In the genomic region with DNA sequence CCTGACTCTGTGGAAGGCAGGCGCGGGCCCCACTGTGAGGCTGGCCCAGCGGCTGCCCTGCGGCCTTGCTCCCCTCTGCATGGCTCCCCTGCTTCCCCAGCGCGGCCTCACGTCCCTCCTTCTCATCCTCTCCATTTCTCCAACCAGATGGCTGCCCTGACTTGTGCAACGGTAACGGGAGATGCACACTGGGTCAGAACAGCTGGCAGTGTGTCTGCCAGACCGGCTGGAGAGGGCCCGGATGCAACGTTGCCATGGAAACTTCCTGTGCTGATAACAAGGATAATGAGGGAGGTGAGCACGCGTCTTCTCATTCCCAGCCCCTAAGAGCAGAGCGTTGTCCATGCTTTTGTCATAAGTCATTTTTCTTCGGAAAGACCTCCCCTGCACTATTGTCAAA, we compare ENCODE assay signal across 18 cellular contexts.
DNase-seq lines count a peak whose midpoint lies in the region; ATAC-seq and TF ChIP-seq lines count a peak whose summit lies in the region.
"Had no signal": no experiment of that assay in that cellular context is flagged by ENCODE, and none has a peak within 500 bp of the region (broad histone marks: within the 10 kb centered on the region; RNA-seq: fewer than 3 reads in every experiment).

No MANE protein-coding gene starts in this region.

- H3K36me3 ChIP-seq in body of pancreas (replicated peaks in 1 of 2; ENCODE audit: insufficient read depth in 1 of 2, low read depth in 2 of 2) = no peaks in the 10 kb centered on the region
- no peaks in the 10 kb centered on the region for H3K36me3 ChIP-seq in esophagus muscularis mucosa
- H3K36me3 ChIP-seq: transverse colon had no signal

- intact Hi-C loops in body of pancreas (cut with DNase I) = no loop called here
- intact Hi-C loops in esophagus muscularis mucosa (cut with DNase I) = no loop called here

- H3K9me3 Mint-ChIP-seq in stimulated activated effector memory CD8-positive, alpha-beta T cell treated with anti-CD3 and anti-CD28 coated beads, Interleukin-12 subunit alpha, Interleukin-12 subunit beta, amount 100 ng/mL, for 72 hours = no peaks in the 10 kb centered on the region
- H3K9me3 Mint-ChIP-seq: CD4-positive, CD25-positive, alpha-beta regulatory T cell had no signal

- TF ChIP-seq EP300 in esophagus muscularis mucosa (IDR thresholded peaks at IDR 0.05) = no peak

- ATAC-seq in body of pancreas (no peak), HG03439 (IDR thresholded peaks at IDR 0.05; ENCODE audit: unreplicated experiment) (no peak)
- ATAC-seq in stimulated activated effector memory CD8-positive, alpha-beta T cell treated with anti-CD3 and anti-CD28 coated beads, Interleukin-12 subunit alpha, Interleukin-12 subunit beta, amount 100 ng/mL, for 72 hours = peak; percentile 20

- TF ChIP-seq CTCF in body of pancreas (IDR thresholded peaks at IDR 0.05) (no peak), esophagus muscularis mucosa (IDR thresholded peaks at IDR 0.05) (no peak)

- H3K27me3 ChIP-seq in body of pancreas (no peaks in the 10 kb centered on the region), esophagus muscularis mucosa (no peaks in the 10 kb centered on the region)
- H3K27me3 ChIP-seq: transverse colon had no signal

- H3K9me3 ChIP-seq in body of pancreas (no peaks in the 10 kb centered on the region), esophagus muscularis mucosa (no peaks in the 10 kb centered on the region)
- H3K9me3 ChIP-seq: transverse colon had no signal

- no peaks in the 10 kb centered on the region for H3K36me3 Mint-ChIP-seq in stimulated activated effector memory CD8-positive, alpha-beta T cell treated with anti-CD3 and anti-CD28 coated beads, Interleukin-12 subunit alpha, Interleukin-12 subunit beta, amount 100 ng/mL, for 72 hours
- H3K36me3 Mint-ChIP-seq: CD4-positive, CD25-positive, alpha-beta regulatory T cell had no signal

- H3K27ac ChIP-seq in body of pancreas (no peak overlapping the region), esophagus muscularis mucosa (replicated peaks in 1 of 4) (no peak overlapping the region)
- H3K27ac ChIP-seq: KMS-11, parathyroid adenoma had no signal

- H3K4me3 ChIP-seq in body of pancreas (no peak overlapping the region), esophagus muscularis mucosa (no peak overlapping the region)
- H3K4me3 ChIP-seq: smooth muscle cell, transverse colon had no signal

- no peak overlapping the region for H3K4me3 Mint-ChIP-seq in stimulated activated effector memory CD8-positive, alpha-beta T cell treated with anti-CD3 and anti-CD28 coated beads, Interleukin-12 subunit alpha, Interleukin-12 subunit beta, amount 100 ng/mL, for 72 hours
- H3K4me3 Mint-ChIP-seq: CD4-positive, CD25-positive, alpha-beta regulatory T cell had no signal

- peak; percentile 29 to 86 (median 56) for DNase-seq in NCI-H1417 (lab: John Stamatoyannopoulos, UW)
- no peak for DNase-seq in NCI-H1417 treated with DMSO at 0.1 percent for 48 hours (lab: John Stamatoyannopoulos, UW)
- DNase-seq in NCI-H2227 (lab: John Stamatoyannopoulos, UW; ENCODE audit: unreplicated experiment) = peak; percentile 90
- peak in 3 of 4 donors; percentile 36 to 59 (median 47) for DNase-seq in body of pancreas
- no peak for DNase-seq in stimulated activated effector memory CD8-positive, alpha-beta T cell treated with anti-CD3 and anti-CD28 coated beads, Interleukin-12 subunit alpha, Interleukin-12 subunit beta, amount 100 ng/mL, for 72 hours (ENCODE audit: low spot score in 2 of 2)
- no peak for DNase-seq in stimulated activated CD4-positive, alpha-beta T cell treated with anti-CD3 and anti-CD28 coated beads, Interleukin-15, amount 100 ng/mL, for 24 hours
- no peak for DNase-seq in esophagus muscularis mucosa (ENCODE audit: extremely low spot score)
- DNase-seq: activated effector memory CD4-positive, alpha-beta T cell treated with anti-CD3 and anti-CD28 coated beads, Interleukin-2, amount 50 U/mL, for 16 hours; CD4-positive, CD25-positive, alpha-beta regulatory T cell; foreskin melanocyte; NCI-H187; SIG-M5; T-helper 9 cell; transverse colon had no signal

- H3K4me1 ChIP-seq in body of pancreas = peaks cover 31% of the 10 kb centered on the region
- H3K4me1 ChIP-seq in esophagus muscularis mucosa = peaks cover 0 to 15% (median 4%) of the 10 kb centered on the region in 4 donors
- H3K4me1 ChIP-seq: parathyroid adenoma had no signal

- H3K27ac Mint-ChIP-seq in stimulated activated effector memory CD8-positive, alpha-beta T cell treated with anti-CD3 and anti-CD28 coated beads, Interleukin-12 subunit alpha, Interleukin-12 subunit beta, amount 100 ng/mL, for 72 hours = no peak overlapping the region
- H3K27ac Mint-ChIP-seq: CD4-positive, CD25-positive, alpha-beta regulatory T cell had no signal

- 85 to 86% methylated on average over 16 of the region's 16 CpGs for WGBS in body of pancreas, 2 donors
- 57% methylated on average over 16 of the region's 16 CpGs for WGBS in esophagus muscularis mucosa

- no peaks in the 10 kb centered on the region for H3K4me1 Mint-ChIP-seq in stimulated activated effector memory CD8-positive, alpha-beta T cell treated with anti-CD3 and anti-CD28 coated beads, Interleukin-12 subunit alpha, Interleukin-12 subunit beta, amount 100 ng/mL, for 72 hours

- no peak for TF ChIP-seq POLR2A in body of pancreas (IDR thresholded peaks at IDR 0.05)
- no peak for TF ChIP-seq POLR2A in esophagus muscularis mucosa (IDR thresholded peaks at IDR 0.05; ENCODE audit: low read depth)

Comparison
In these comparisons a context has a peak if more than half of its experiments do, and no peak if none do; other contexts are left out.
1. DNase-seq: peak in NCI-H1417 (3 of 3), NCI-H2227 (single experiment) and body of pancreas (3 of 4); none in NCI-H1417 treated with DMSO at 0.1 percent for 48 hours (single experiment), stimulated activated effector memory CD8-positive, alpha-beta T cell treated with anti-CD3 and anti-CD28 coated beads, Interleukin-12 subunit alpha, Interleukin-12 subunit beta, amount 100 ng/mL, for 72 hours (0 of 2), stimulated activated CD4-positive, alpha-beta T cell treated with anti-CD3 and anti-CD28 coated beads, Interleukin-15, amount 100 ng/mL, for 24 hours (single experiment) and esophagus muscularis mucosa (single experiment).